17 cellular contexts compared by ENCODE assay signal in genomic region chr16:83433201-83433600, GRCh38.
"Had no signal": no experiment of that assay in that cellular context is flagged by ENCODE, and none has a peak within 500 bp of the region (broad histone marks: within the 10 kb centered on the region; RNA-seq: fewer than 3 reads in every experiment).

No MANE protein-coding gene starts in this region.

- H3K4me1 ChIP-seq: ascending aorta had no signal

- H3K27me3 ChIP-seq: ascending aorta, neutrophil had no signal

- H3K9me3 ChIP-seq: ascending aorta, neutrophil had no signal

- H3K36me3 ChIP-seq: ascending aorta, neutrophil had no signal

- H3K4me3 ChIP-seq: ascending aorta, lung had no signal

- H3K27ac ChIP-seq: ascending aorta, neutrophil, VCaP had no signal

- DNase-seq: activated CD4-positive, alpha-beta memory T cell treated with anti-CD3 and anti-CD28 coated beads, Interleukin-2, amount 10 ng/mL, durations not matched to agents 7 days and 5 days; activated CD4-positive, alpha-beta T cell treated with anti-CD3 and anti-CD28 coated beads for 36 hours; caudate nucleus; cortex of kidney; effector CD8-positive, alpha-beta T cell; glutamatergic neuron; left colon; naive thymus-derived CD4-positive, alpha-beta T cell; stimulated activated CD4-positive, alpha-beta T cell treated with anti-CD3 and anti-CD28 coated beads, Interleukin-2, amount 100 ng/mL, for 24 hours; stimulated activated naive B cell treated with anti-CD40 and anti-IgM and Interleukin-4, amounts not matched to agents 10 μg/mL and 1 μg/mL and 100 μg/mL, for 72 hours; substantia nigra; T-helper 9 cell had no signal

- ATAC-seq: activated CD4-positive, alpha-beta T cell treated with anti-CD3 and anti-CD28 coated beads for 36 hours; left colon; naive thymus-derived CD4-positive, alpha-beta T cell; sciatic nerve; stimulated activated naive B cell treated with anti-CD40 and anti-IgM and Interleukin-4, amounts not matched to agents 10 μg/mL and 1 μg/mL and 100 μg/mL, for 72 hours had no signal
